11 cellular contexts compared by ENCODE assay signal in genomic region chr10:8060704-8061121, GRCh38. TPM values are rescaled to one million over a fixed set of nuclear protein-coding genes. Genes with fewer than 3 reads are reported as not detected.
DNase-seq lines count a peak whose midpoint lies in the region; ATAC-seq and TF ChIP-seq lines count a peak whose summit lies in the region.
"Had no signal": no experiment of that assay in that cellular context is flagged by ENCODE, and none has a peak within 500 bp of the region (broad histone marks: within the 10 kb centered on the region; RNA-seq: fewer than 3 reads in every experiment).

No MANE protein-coding gene starts in this region.

- peaks cover 85% of the 10 kb centered on the region for H3K4me1 Mint-ChIP-seq in activated naive CD4-positive, alpha-beta T cell treated with anti-CD3 and anti-CD28 coated beads, Interleukin-2, amount 50 U/mL, for 24 hours
- H3K4me1 Mint-ChIP-seq in activated CD8-positive, alpha-beta T cell treated with anti-CD3 and anti-CD28 coated beads, Interleukin-2, amount 10 ng/mL, durations not matched to agents 7 days and 5 days (ENCODE audit: low read depth): peaks cover 82% of the 10 kb centered on the region

- no peak overlapping the region for H3K9ac ChIP-seq in mesenchymal stem cell (ENCODE audit: low read length)

- H3K4me3 ChIP-seq in mesenchymal stem cell (ENCODE audit: insufficient read depth in 1 of 2, low read depth in 1 of 2, low read length in 2 of 2) (no peak overlapping the region), upper lobe of right lung (peak overlapping the region; percentile 8)
- H3K4me3 ChIP-seq: SJSA1 had no signal

- H2BK120ac ChIP-seq in mesenchymal stem cell (ENCODE audit: low read depth, low read length): no peak overlapping the region

- DNase-seq in activated naive CD4-positive, alpha-beta T cell (lab: John Stamatoyannopoulos, UW): no peak
- peak; percentile 22 for DNase-seq in activated CD8-positive, alpha-beta T cell treated with anti-CD3 and anti-CD28 coated beads, Interleukin-2, amount 10 ng/mL, durations not matched to agents 7 days and 5 days
- no peak for DNase-seq in mesenchymal stem cell
- no peak for DNase-seq in upper lobe of right lung
- no peak for DNase-seq in NCI-H526 treated with DMSO at 0.1 percent for 48 hours (lab: John Stamatoyannopoulos, UW)
- DNase-seq in Right ventricle myocardium superior: no peak
- DNase-seq: NCI-H187 had no signal

- CTCF ChIA-PET in activated CD8-positive, alpha-beta T cell treated with anti-CD3 and anti-CD28 coated beads, Interleukin-2, amount 10 ng/mL, durations not matched to agents 7 days and 5 days (lab: Charles Lee): interaction anchor here (0.6 to 2.9 kb wide), 9 partner anchors 8 to 1148 kb away, joined by 3 to 11 read pairs (median 5); no protein-coding TSS in a partner anchor

- peaks cover 92 to 96% of the 10 kb centered on the region in 2 experiments for H3K27me3 ChIP-seq in mesenchymal stem cell (ENCODE audit: control insufficient read depth in 1 of 2, insufficient read depth in 1 of 2, low read length in 2 of 2)
- peaks cover 53% of the 10 kb centered on the region for H3K27me3 ChIP-seq in upper lobe of right lung
- H3K27me3 ChIP-seq: SJSA1 had no signal

- TF ChIP-seq CTCF in upper lobe of right lung (IDR thresholded peaks at IDR 0.05): no peak

- H3K18ac ChIP-seq in mesenchymal stem cell (ENCODE audit: low read depth in 1 of 2, low read length in 2 of 2): peak overlapping the region; percentile 54 to 93

- H3K27ac ChIP-seq in mesenchymal stem cell (ENCODE audit: low read length, poor library complexity, severe bottlenecking) (no peak overlapping the region), upper lobe of right lung (no peak overlapping the region)
- H3K27ac ChIP-seq: neutrophil, SJSA1 had no signal

- no peak for ATAC-seq in activated CD8-positive, alpha-beta T cell treated with anti-CD3 and anti-CD28 coated beads, Interleukin-2, amount 10 ng/mL, durations not matched to agents 7 days and 5 days
- ATAC-seq in upper lobe of right lung (no peak), GM18873 (IDR thresholded peaks at IDR 0.05; ENCODE audit: low FRiP score, unreplicated experiment) (no peak), Right ventricle myocardium superior (ENCODE audit: poor library complexity) (no peak)

- H3K4me3 Mint-ChIP-seq in activated naive CD4-positive, alpha-beta T cell treated with anti-CD3 and anti-CD28 coated beads, Interleukin-2, amount 50 U/mL, for 24 hours: peak overlapping the region; percentile 99
- H3K4me3 Mint-ChIP-seq in activated CD8-positive, alpha-beta T cell treated with anti-CD3 and anti-CD28 coated beads, Interleukin-2, amount 10 ng/mL, durations not matched to agents 7 days and 5 days: peak overlapping the region; percentile 97

- no peak overlapping the region for H2BK15ac ChIP-seq in mesenchymal stem cell (ENCODE audit: low read depth, poor library complexity, severe bottlenecking)

- peak overlapping the region; percentile 88 for H3K27ac Mint-ChIP-seq in activated naive CD4-positive, alpha-beta T cell treated with anti-CD3 and anti-CD28 coated beads, Interleukin-2, amount 50 U/mL, for 24 hours
- H3K27ac Mint-ChIP-seq in activated CD8-positive, alpha-beta T cell treated with anti-CD3 and anti-CD28 coated beads, Interleukin-2, amount 10 ng/mL, durations not matched to agents 7 days and 5 days: peak overlapping the region; percentile 97

- peak overlapping the region in 1 of 2 experiments; percentile 91 for H3K4ac ChIP-seq in mesenchymal stem cell (ENCODE audit: low read depth in 1 of 2, low read length in 2 of 2)

- no peak overlapping the region for H2AFZ ChIP-seq in mesenchymal stem cell (ENCODE audit: low read depth, low read length)

- H2BK5ac ChIP-seq in mesenchymal stem cell (ENCODE audit: low read depth, low read length, poor library complexity, severe bottlenecking): no peak overlapping the region

- H3K4me1 ChIP-seq in mesenchymal stem cell (ENCODE audit: control insufficient read depth, insufficient read depth, low read depth, low read length) (peaks cover 3% of the 10 kb centered on the region), upper lobe of right lung (peaks cover 13% of the 10 kb centered on the region)

- H3K9me3 Mint-ChIP-seq in activated naive CD4-positive, alpha-beta T cell treated with anti-CD3 and anti-CD28 coated beads, Interleukin-2, amount 50 U/mL, for 24 hours: no peaks in the 10 kb centered on the region
- no peaks in the 10 kb centered on the region for H3K9me3 Mint-ChIP-seq in activated CD8-positive, alpha-beta T cell treated with anti-CD3 and anti-CD28 coated beads, Interleukin-2, amount 10 ng/mL, durations not matched to agents 7 days and 5 days (ENCODE audit: insufficient read depth)

- intact Hi-C loops in upper lobe of right lung (cut with DNase I): no loop called here
- intact Hi-C loops in Right ventricle myocardium superior (cut with DNase I): no loop called here

- peaks cover 16% of the 10 kb centered on the region for H3K36me3 Mint-ChIP-seq in activated naive CD4-positive, alpha-beta T cell treated with anti-CD3 and anti-CD28 coated beads, Interleukin-2, amount 50 U/mL, for 24 hours
- peaks cover 93% of the 10 kb centered on the region for H3K36me3 Mint-ChIP-seq in activated CD8-positive, alpha-beta T cell treated with anti-CD3 and anti-CD28 coated beads, Interleukin-2, amount 10 ng/mL, durations not matched to agents 7 days and 5 days (ENCODE audit: low read depth)

- H3K14ac ChIP-seq in mesenchymal stem cell (ENCODE audit: low read length in 2 of 2): peak overlapping the region in 1 of 2 experiments; percentile 86

- no peak overlapping the region for H3K4me2 ChIP-seq in mesenchymal stem cell (ENCODE audit: low read length, poor library complexity, severe bottlenecking)

- peak overlapping the region; percentile 31 for H4K91ac ChIP-seq in mesenchymal stem cell (ENCODE audit: low read length)

- H3K79me1 ChIP-seq in mesenchymal stem cell (replicated peaks; ENCODE audit: low read length, poor library complexity, severe bottlenecking): no peaks in the 10 kb centered on the region

- H3K36me3 ChIP-seq in mesenchymal stem cell (ENCODE audit: control insufficient read depth in 1 of 2, insufficient read depth in 2 of 2, low read depth in 1 of 2, low read length in 2 of 2): no peaks in the 10 kb centered on the region
- no peaks in the 10 kb centered on the region for H3K36me3 ChIP-seq in upper lobe of right lung
- H3K36me3 ChIP-seq: neutrophil, SJSA1 had no signal

- H3K9me3 ChIP-seq in mesenchymal stem cell (ENCODE audit: control insufficient read depth, low read length) (no peaks in the 10 kb centered on the region), upper lobe of right lung (no peaks in the 10 kb centered on the region)
- H3K9me3 ChIP-seq: neutrophil, SJSA1 had no signal

- no peak overlapping the region for H3K23ac ChIP-seq in mesenchymal stem cell (ENCODE audit: low read length in 2 of 2)

- no CpG with 5 or more reads among the region's 10 CpGs for WGBS in mesenchymal stem cell

- H4K8ac ChIP-seq in mesenchymal stem cell (ENCODE audit: low read length): no peak overlapping the region

- POLR2A ChIA-PET in activated CD8-positive, alpha-beta T cell treated with anti-CD3 and anti-CD28 coated beads, Interleukin-2, amount 10 ng/mL, durations not matched to agents 7 days and 5 days (lab: Charles Lee): interaction anchor here (0.6 to 4.3 kb wide), 16 partner anchors 8 to 498 kb away, joined by 3 to 24 read pairs (median 4); no protein-coding TSS in a partner anchor

- H3K27me3 Mint-ChIP-seq in activated naive CD4-positive, alpha-beta T cell treated with anti-CD3 and anti-CD28 coated beads, Interleukin-2, amount 50 U/mL, for 24 hours: no peaks in the 10 kb centered on the region
- H3K27me3 Mint-ChIP-seq in activated CD8-positive, alpha-beta T cell treated with anti-CD3 and anti-CD28 coated beads, Interleukin-2, amount 10 ng/mL, durations not matched to agents 7 days and 5 days (ENCODE audit: low read depth): no peaks in the 10 kb centered on the region

- H2AK5ac ChIP-seq in mesenchymal stem cell (ENCODE audit: low read length, severe bottlenecking): no peak overlapping the region

- H2BK12ac ChIP-seq in mesenchymal stem cell (ENCODE audit: low read length in 2 of 2): peak overlapping the region in 1 of 2 experiments; percentile 48

RNA-seq across cellular contexts. Expression of gene GATA3, which starts 6.2 kb away (rescaled TPM):
- total RNA-seq in activated CD8-positive, alpha-beta T cell treated with anti-CD3 and anti-CD28 coated beads, Interleukin-2, amount 10 ng/mL, durations not matched to agents 7 days and 5 days: 10 to 100 TPM; 42.5 to 44.9 TPM
- polyA plus RNA-seq in mesenchymal stem cell (2013, experiment 1 of 2): 8.4 TPM
- polyA plus RNA-seq in mesenchymal stem cell (2013, experiment 2 of 2): 8.8 TPM
- total RNA-seq in upper lobe of right lung (3.2 TPM), Right ventricle myocardium superior (0.83 TPM)
- total RNA-seq: SJSA1 had no signal

Comparison
In these comparisons a context has a peak if more than half of its experiments do, and no peak if none do; other contexts are left out.
1. RNA of gene GATA3, which starts 6.2 kb away (total RNA-seq): 42.5 to 44.9 TPM in activated CD8-positive, alpha-beta T cell treated with anti-CD3 and anti-CD28 coated beads, Interleukin-2, amount 10 ng/mL, durations not matched to agents 7 days and 5 days; 3.2 TPM in upper lobe of right lung (single experiment) and 0.83 TPM in Right ventricle myocardium superior (single experiment); every median in the first group is over 10 times any median in the second.